In the genomic region with DNA sequence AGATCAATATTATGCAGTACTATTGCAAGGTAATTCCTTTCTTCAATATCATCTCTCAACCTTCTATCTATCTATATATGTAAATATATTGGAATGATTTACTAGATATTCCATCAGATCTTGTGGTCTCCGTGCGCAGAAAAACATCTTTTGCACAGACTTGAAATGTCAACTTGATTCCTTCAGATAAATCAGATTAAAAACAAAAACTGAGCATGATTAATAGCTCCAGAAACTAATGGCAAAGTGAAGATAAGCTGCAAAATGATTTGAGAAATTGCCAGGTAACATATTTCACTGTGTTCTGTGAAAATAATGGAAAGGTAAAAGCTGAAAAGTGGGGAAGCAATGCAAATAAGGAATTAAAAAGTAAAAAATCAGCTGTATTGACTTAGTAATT, we compare ENCODE assay signal across 24 cellular contexts.
"Had no signal": no experiment of that assay in that cellular context is flagged by ENCODE, and none has a peak within 500 bp of the region (broad histone marks: within the 10 kb centered on the region; RNA-seq: fewer than 3 reads in every experiment).

No MANE protein-coding gene starts in this region.

- H3K36me3 ChIP-seq: gastrocnemius medialis, neutrophil, pancreas, stomach, suprapubic skin, tibial nerve, WERI-Rb-1 had no signal

- H3K27me3 ChIP-seq: body of pancreas, gastrocnemius medialis, neutrophil, pancreas, stomach, suprapubic skin, tibial nerve had no signal

- H3K4me3 ChIP-seq: body of pancreas, gastrocnemius medialis, pancreas, psoas muscle, stomach, suprapubic skin, tibial nerve had no signal

- H3K27ac ChIP-seq: body of pancreas, gastrocnemius medialis, neutrophil, pancreas, psoas muscle, stomach, suprapubic skin, WERI-Rb-1 had no signal

- H3K4me1 ChIP-seq: body of pancreas, gastrocnemius medialis had no signal

- ATAC-seq: activated CD8-positive, alpha-beta memory T cell treated with anti-CD3 and anti-CD28 coated beads, Interleukin-2, amount 10 ng/mL, durations not matched to agents 7 days and 5 days; activated CD8-positive, alpha-beta T cell treated with anti-CD3 and anti-CD28 coated beads for 36 hours; activated naive CD8-positive, alpha-beta T cell treated with anti-CD3 and anti-CD28 coated beads, Interleukin-2, amount 50 U/mL, for 24 hours; body of pancreas; gastrocnemius medialis; left ventricle myocardium superior; natural killer cell treated with Interleukin-12 subunit alpha and Interleukin-12 subunit beta and Interleukin-15 and Interleukin-18, amount 100 ng/mL, for 72 hours; pancreas; psoas muscle; right cardiac atrium; stimulated activated memory B cell treated with anti-CD40 and anti-IgM and Interleukin-4, amounts not matched to agents 10 μg/mL and 1 μg/mL and 100 μg/mL, for 72 hours had no signal

- H3K9me3 ChIP-seq: body of pancreas, gastrocnemius medialis, neutrophil, pancreas, psoas muscle, stomach, suprapubic skin, tibial nerve had no signal

- DNase-seq: activated CD4-positive, alpha-beta T cell treated with anti-CD3 and anti-CD28 coated beads, Interleukin-2, amount 10 ng/mL, durations not matched to agents 7 days and 5 days; activated CD4-positive, CD25-positive, alpha-beta regulatory T cell treated with anti-CD3 and anti-CD28 coated beads, Interleukin-2, amount 50 U/mL, for 72 hours; activated CD8-positive, alpha-beta memory T cell treated with anti-CD3 and anti-CD28 coated beads, Interleukin-2, amount 10 ng/mL, durations not matched to agents 7 days and 5 days; activated CD8-positive, alpha-beta T cell treated with anti-CD3 and anti-CD28 coated beads for 36 hours; activated gamma-delta T cell; activated naive CD4-positive, alpha-beta T cell treated with anti-CD3 and anti-CD28 coated beads, Interleukin-2, amount 50 U/mL, for 16 hours; activated naive CD8-positive, alpha-beta T cell treated with anti-CD3 and anti-CD28 coated beads, Interleukin-2, amount 50 U/mL, for 24 hours; body of pancreas; gastrocnemius medialis; hippocampal formation; left ventricle myocardium superior; pancreas; psoas muscle; right cardiac atrium; small intestine; stimulated activated CD4-positive, alpha-beta T cell treated with anti-CD3 and anti-CD28 coated beads, Interleukin-15, amount 100 ng/mL, for 24 hours; stomach; WERI-Rb-1 had no signal

- FAIRE-seq: pancreas, small intestine, TTC549 had no signal
